ENCODE assay signal across 1 cellular context in genomic region chr19:57830071-57830602, GRCh38.
TF ChIP-seq lines count a peak whose summit lies in the region.

TSS of gene ZNF587B (plus strand) at chr19:57830299. CDS start at chr19:57830529, 230 bp downstream.

TF ChIP-seq in GM23338, 12 proteins besides CTCF, POLR2A, EP300 and RAD21 (continued from another document):
- TF ChIP-seq ZNF462 (CRISPR knock-in tag; IDR thresholded peaks at IDR 0.05) (no peak), POLR2AphosphoS5 (IDR thresholded peaks at IDR 0.05; ENCODE audit: low read depth) (peak; percentile 68; the same call in 1 of the 2 replicates), ZNF114 (CRISPR knock-in tag; IDR thresholded peaks at IDR 0.05) (no peak), ZNF331 (CRISPR knock-in tag; IDR thresholded peaks at IDR 0.05; ENCODE audit: low read depth) (no peak)
- TF ChIP-seq, protein P1, sequence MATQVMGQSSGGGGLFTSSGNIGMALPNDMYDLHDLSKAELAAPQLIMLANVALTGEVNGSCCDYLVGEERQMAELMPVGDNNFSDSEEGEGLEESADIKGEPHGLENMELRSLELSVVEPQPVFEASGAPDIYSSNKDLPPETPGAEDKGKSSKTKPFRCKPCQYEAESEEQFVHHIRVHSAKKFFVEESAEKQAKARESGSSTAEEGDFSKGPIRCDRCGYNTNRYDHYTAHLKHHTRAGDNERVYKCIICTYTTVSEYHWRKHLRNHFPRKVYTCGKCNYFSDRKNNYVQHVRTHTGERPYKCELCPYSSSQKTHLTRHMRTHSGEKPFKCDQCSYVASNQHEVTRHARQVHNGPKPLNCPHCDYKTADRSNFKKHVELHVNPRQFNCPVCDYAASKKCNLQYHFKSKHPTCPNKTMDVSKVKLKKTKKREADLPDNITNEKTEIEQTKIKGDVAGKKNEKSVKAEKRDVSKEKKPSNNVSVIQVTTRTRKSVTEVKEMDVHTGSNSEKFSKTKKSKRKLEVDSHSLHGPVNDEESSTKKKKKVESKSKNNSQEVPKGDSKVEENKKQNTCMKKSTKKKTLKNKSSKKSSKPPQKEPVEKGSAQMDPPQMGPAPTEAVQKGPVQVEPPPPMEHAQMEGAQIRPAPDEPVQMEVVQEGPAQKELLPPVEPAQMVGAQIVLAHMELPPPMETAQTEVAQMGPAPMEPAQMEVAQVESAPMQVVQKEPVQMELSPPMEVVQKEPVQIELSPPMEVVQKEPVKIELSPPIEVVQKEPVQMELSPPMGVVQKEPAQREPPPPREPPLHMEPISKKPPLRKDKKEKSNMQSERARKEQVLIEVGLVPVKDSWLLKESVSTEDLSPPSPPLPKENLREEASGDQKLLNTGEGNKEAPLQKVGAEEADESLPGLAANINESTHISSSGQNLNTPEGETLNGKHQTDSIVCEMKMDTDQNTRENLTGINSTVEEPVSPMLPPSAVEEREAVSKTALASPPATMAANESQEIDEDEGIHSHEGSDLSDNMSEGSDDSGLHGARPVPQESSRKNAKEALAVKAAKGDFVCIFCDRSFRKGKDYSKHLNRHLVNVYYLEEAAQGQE (IDR thresholded peaks at IDR 0.05; ENCODE audit: unreplicated experiment): no peak
